Comparison of ENCODE assay signal across 9 cellular contexts in genomic region chr1:46174448-46175231, GRCh38. TPM values are rescaled to one million over a fixed set of nuclear protein-coding genes. Genes with fewer than 3 reads are reported as not detected.
DNase-seq lines count a peak whose midpoint lies in the region; ATAC-seq and TF ChIP-seq lines count a peak whose summit lies in the region.
"Had no signal": no experiment of that assay in that cellular context is flagged by ENCODE, and none has a peak within 500 bp of the region (broad histone marks: within the 10 kb centered on the region; RNA-seq: fewer than 3 reads in every experiment).

Gene TSPAN1 (plus strand): TSS chr1:46175087. CDS start chr1:46181108, 6,021 bp downstream.

- TF ChIP-seq POLR2A in body of pancreas (IDR thresholded peaks at IDR 0.05), result no peak

- no peaks in the 10 kb centered on the region for H3K9me2 ChIP-seq in Karpas-422 (replicated peaks; ENCODE audit: insufficient read depth, low read length)

- H3K27me3 ChIP-seq in body of pancreas (no peaks in the 10 kb centered on the region), skeletal muscle satellite cell (ENCODE audit: control insufficient read depth, insufficient read depth, low read length) (peaks cover 3% of the 10 kb centered on the region), Karpas-422 (ENCODE audit: low read length) (no peaks in the 10 kb centered on the region; the same call in 1 of the 2 replicates)

- peaks cover 20% of the 10 kb centered on the region for H3K4me1 ChIP-seq in body of pancreas
- H3K4me1 ChIP-seq in skeletal muscle satellite cell (ENCODE audit: control insufficient read depth, insufficient read depth, low read length), result peaks cover 27% of the 10 kb centered on the region
- H3K4me1 ChIP-seq in Karpas-422 (ENCODE audit: low read length), result peaks cover 43% of the 10 kb centered on the region

- DNase-seq in EH (ENCODE audit: low read depth) (peak; percentile 45), body of pancreas (no peak), hepatic stellate cell (ENCODE audit: low spot score) (peak; percentile 66), Karpas-422 (no peak), SHP77 treated with DMSO at 0.1 percent for 48 hours (lab: John Stamatoyannopoulos, UW) (no peak)
- DNase-seq: CD8-positive, alpha-beta memory T cell had no signal

- H3K9me3 ChIP-seq in body of pancreas, result no peaks in the 10 kb centered on the region
- no peaks in the 10 kb centered on the region for H3K9me3 ChIP-seq in skeletal muscle satellite cell (replicated peaks; ENCODE audit: low read length)
- no peaks in the 10 kb centered on the region for H3K9me3 ChIP-seq in Karpas-422 (ENCODE audit: low read length)

- H3K27ac ChIP-seq in body of pancreas (peak within 1 kb of the TSS in 1 of 4 donors; percentile 43), Karpas-422 (ENCODE audit: low read length) (no peak within 1 kb of the TSS)

- H3K36me3 ChIP-seq in body of pancreas (replicated peaks in 1 of 2; ENCODE audit: insufficient read depth in 1 of 2, low read depth in 2 of 2) (no peaks in the 10 kb centered on the region), skeletal muscle satellite cell (ENCODE audit: insufficient read depth, low read length) (no peaks in the 10 kb centered on the region), Karpas-422 (ENCODE audit: insufficient read depth, low read length) (no peaks in the 10 kb centered on the region)

- H3K4me2 ChIP-seq in skeletal muscle satellite cell (ENCODE audit: low read length), result peak within 1 kb of the TSS; percentile 12
- no peak within 1 kb of the TSS for H3K4me2 ChIP-seq in Karpas-422 (ENCODE audit: low read depth, low read length, poor library complexity, severe bottlenecking)

- WGBS in body of pancreas, 2 donors, result 42 to 58% methylated on average over 10 to 11 of the region's 11 CpGs

- no peaks in the 10 kb centered on the region for H3K79me2 ChIP-seq in Karpas-422 (ENCODE audit: low read length)

- intact Hi-C loops in body of pancreas (cut with DNase I), result loop anchor here (5.0 kb wide), 1 partner anchor 137 kb away; no protein-coding TSS in a partner anchor

- no peak within 1 kb of the TSS for H2AFZ ChIP-seq in Karpas-422 (ENCODE audit: low read length)

- H3K9ac ChIP-seq in skeletal muscle satellite cell (ENCODE audit: low read depth, low read length) (no peak within 1 kb of the TSS), Karpas-422 (ENCODE audit: low read length) (no peak within 1 kb of the TSS)

- ATAC-seq in body of pancreas, result peak; percentile 34
- no peak for ATAC-seq in GM21576 (IDR thresholded peaks at IDR 0.05; ENCODE audit: unreplicated experiment)
- ATAC-seq in HG02588 (IDR thresholded peaks at IDR 0.05; ENCODE audit: unreplicated experiment), result no peak

- H3K4me3 ChIP-seq in body of pancreas (no peak within 1 kb of the TSS), skeletal muscle satellite cell (ENCODE audit: low read length) (no peak within 1 kb of the TSS), Karpas-422 (ENCODE audit: low read length) (no peak within 1 kb of the TSS)

- TF ChIP-seq CTCF in body of pancreas (IDR thresholded peaks at IDR 0.05), result no peak

- no peaks in the 10 kb centered on the region for H4K20me1 ChIP-seq in Karpas-422 (ENCODE audit: insufficient read depth, low read depth, low read length)

RNA-seq across cellular contexts. Expression of gene TSPAN1, which starts in this region (rescaled TPM):
- 1 to 10 TPM in 1 of 2 donors, under 1 TPM in 1; 0.66 to 5.2 TPM for total RNA-seq in body of pancreas
- total RNA-seq in skeletal muscle satellite cell (2012; rRNA removed), result 0.51 TPM in 1 of 2 replicates, not detected in the other
- total RNA-seq in Karpas-422 (2014; rRNA removed; shearing (Covaris generic); ENCODE audit: low replicate concordance), result not detected in 2 replicates
- total RNA-seq: CD8-positive, alpha-beta memory T cell had no signal

Comparison
In these comparisons a context has a peak if more than half of its experiments do, and no peak if none do; other contexts are left out.
1. DNase-seq: peak in EH (single experiment) and hepatic stellate cell (single experiment); none in body of pancreas (0 of 4), Karpas-422 (single experiment) and SHP77 treated with DMSO at 0.1 percent for 48 hours (single experiment).